In genomic region chr5:159100022-159100927, GRCh38 we compare ENCODE assay signal across 8 cellular contexts. TPM values are rescaled to one million over a fixed set of nuclear protein-coding genes. Genes with fewer than 3 reads are reported as not detected.
A peak's percentile ranks its signal among the peaks of the same experiment; 100 is the strongest.
DNase-seq lines count a peak whose midpoint lies in the region; ATAC-seq and FAIRE-seq lines count a peak whose summit lies in the region.

No MANE protein-coding gene starts in this region.

- no peaks in the 10 kb centered on the region for H3K36me3 Mint-ChIP-seq in activated CD4-positive, alpha-beta memory T cell treated with anti-CD3 and anti-CD28 coated beads, Interleukin-2, amount 10 ng/mL, durations not matched to agents 7 days and 5 days (ENCODE audit: low read depth)

- H3K4me1 Mint-ChIP-seq in activated CD4-positive, alpha-beta memory T cell treated with anti-CD3 and anti-CD28 coated beads, Interleukin-2, amount 10 ng/mL, durations not matched to agents 7 days and 5 days: peaks cover 33% of the 10 kb centered on the region

- peak overlapping the region; percentile 19 for H3K27ac Mint-ChIP-seq in activated CD4-positive, alpha-beta memory T cell treated with anti-CD3 and anti-CD28 coated beads, Interleukin-2, amount 10 ng/mL, durations not matched to agents 7 days and 5 days

- DNase-seq in NCI-H2227 treated with DMSO at 0.1 percent for 48 hours (lab: John Stamatoyannopoulos, UW): peak; percentile 78
- peak; percentile 87 for DNase-seq in activated CD4-positive, alpha-beta memory T cell treated with anti-CD3 and anti-CD28 coated beads, Interleukin-2, amount 10 ng/mL, durations not matched to agents 7 days and 5 days
- peak; percentile 69 for DNase-seq in effector CD4-positive, alpha-beta T cell
- DNase-seq in lung microvascular endothelial cell (ENCODE audit: low read depth in 2 of 2): peak; percentile 90 to 93
- peak; percentile 60 to 75 (median 64) for DNase-seq in stimulated activated CD4-positive, alpha-beta T cell treated with anti-CD3 and anti-CD28 coated beads, TNF-alpha, amount 100 ng/mL, for 4 hours (ENCODE audit: low read depth in 3 of 3)

- peak; percentile 61 for ATAC-seq in GM18868 (IDR thresholded peaks at IDR 0.05; ENCODE audit: unreplicated experiment)
- peak; percentile 53 for ATAC-seq in HG03095 (IDR thresholded peaks at IDR 0.05; ENCODE audit: unreplicated experiment)

- peak; percentile 91 for FAIRE-seq in A204.1 (lab: Jason Lieb, UNC)

- POLR2A ChIA-PET in activated CD4-positive, alpha-beta memory T cell treated with anti-CD3 and anti-CD28 coated beads, Interleukin-2, amount 10 ng/mL, durations not matched to agents 7 days and 5 days (lab: Charles Lee): no interaction called here

- H3K4me3 Mint-ChIP-seq in activated CD4-positive, alpha-beta memory T cell treated with anti-CD3 and anti-CD28 coated beads, Interleukin-2, amount 10 ng/mL, durations not matched to agents 7 days and 5 days: peak overlapping the region; percentile 82

- CTCF ChIA-PET in activated CD4-positive, alpha-beta memory T cell treated with anti-CD3 and anti-CD28 coated beads, Interleukin-2, amount 10 ng/mL, durations not matched to agents 7 days and 5 days (lab: Charles Lee): interaction anchor here (0.8 kb wide), 1 partner anchor 32 kb away, joined by 4 read pairs; no protein-coding TSS in a partner anchor

- peaks cover 81% of the 10 kb centered on the region for H3K27me3 Mint-ChIP-seq in activated CD4-positive, alpha-beta memory T cell treated with anti-CD3 and anti-CD28 coated beads, Interleukin-2, amount 10 ng/mL, durations not matched to agents 7 days and 5 days

- no peaks in the 10 kb centered on the region for H3K9me3 Mint-ChIP-seq in activated CD4-positive, alpha-beta memory T cell treated with anti-CD3 and anti-CD28 coated beads, Interleukin-2, amount 10 ng/mL, durations not matched to agents 7 days and 5 days

RNA-seq across cellular contexts. Expression of gene EBF1, which starts 0.6 kb away (rescaled TPM):
- under 1 TPM in 1 of 2 experiments, not detected in 1; 0.23 TPM for total RNA-seq in activated CD4-positive, alpha-beta memory T cell treated with anti-CD3 and anti-CD28 coated beads, Interleukin-2, amount 10 ng/mL, durations not matched to agents 7 days and 5 days
- total RNA-seq in lung microvascular endothelial cell: 0.87 and 1.2 TPM in 2 replicates

Comparison
In these comparisons a context has a peak if more than half of its experiments do, and no peak if none do; other contexts are left out.
1. Peak in every context shown above with its lines: DNase-seq and ATAC-seq.